8 cellular contexts compared by ENCODE assay signal in the genomic region with DNA sequence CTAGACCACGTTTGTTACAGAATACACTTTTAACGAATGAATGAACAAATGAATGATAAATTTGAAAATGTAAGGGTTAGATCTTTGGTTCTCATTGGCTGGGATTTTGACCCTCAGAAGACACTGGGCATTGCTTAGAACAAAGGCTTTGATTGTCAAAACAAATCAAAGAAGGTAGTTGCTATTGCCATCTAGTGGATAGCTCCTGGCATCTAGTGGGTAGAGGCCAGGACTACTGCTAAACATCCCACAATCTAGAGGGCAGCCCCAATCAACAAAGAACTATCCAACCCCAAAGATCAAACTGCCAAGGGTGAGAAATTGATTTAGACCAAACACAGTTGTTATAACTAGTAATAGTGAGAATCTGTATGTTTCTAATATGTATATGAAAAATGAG.
DNase-seq lines count a peak whose midpoint lies in the region; ATAC-seq and TF ChIP-seq lines count a peak whose summit lies in the region.

No MANE protein-coding gene starts in this region.

- H3F3A ChIP-seq in SU-DHL-6 (ENCODE audit: insufficient read depth), result no peaks in the 10 kb centered on the region

- H3K27me3 ChIP-seq in SU-DHL-6 (ENCODE audit: low read length) (no peaks in the 10 kb centered on the region), esophagus squamous epithelium (no peaks in the 10 kb centered on the region)

- in situ Hi-C loops in Caki2 (cut with HindIII; ENCODE audit: low pct_unique_long_range_greater_than_20kb, low sequenced_read_pairs), result no loop called here

- H3K9ac ChIP-seq in SU-DHL-6 (ENCODE audit: low read length), result no peak overlapping the region

- no peaks in the 10 kb centered on the region for H3K79me2 ChIP-seq in SU-DHL-6 (ENCODE audit: insufficient read depth, low read length)

- H3K9me2 ChIP-seq in SU-DHL-6 (replicated peaks; ENCODE audit: insufficient read depth, low read length), result no peaks in the 10 kb centered on the region

- no peak overlapping the region for H3K27ac ChIP-seq in SU-DHL-6 (ENCODE audit: low read depth, low read length)
- no peak overlapping the region for H3K27ac ChIP-seq in esophagus squamous epithelium

- H4K20me1 ChIP-seq in SU-DHL-6 (ENCODE audit: low read depth, low read length), result no peaks in the 10 kb centered on the region

- ATAC-seq in GM19372 (IDR thresholded peaks at IDR 0.05; ENCODE audit: low read depth, unreplicated experiment) (peak; percentile 91), HG03442 (IDR thresholded peaks at IDR 0.05; ENCODE audit: unreplicated experiment) (peak; percentile 95), mucosa of descending colon (no peak)

- H3K36me3 ChIP-seq in SU-DHL-6 (ENCODE audit: low read length) (no peaks in the 10 kb centered on the region), esophagus squamous epithelium (no peaks in the 10 kb centered on the region), mucosa of descending colon (ENCODE audit: low read depth) (no peaks in the 10 kb centered on the region)

- TF ChIP-seq POLR2A in esophagus squamous epithelium (IDR thresholded peaks at IDR 0.05), result no peak

- 8 to 18% methylated on average over 2 of the region's 2 CpGs for WGBS in esophagus squamous epithelium, 2 donors

- H3K9me3 ChIP-seq in SU-DHL-6 (ENCODE audit: insufficient read depth, low read length) (no peaks in the 10 kb centered on the region), esophagus squamous epithelium (no peaks in the 10 kb centered on the region), mucosa of descending colon (no peaks in the 10 kb centered on the region)

- H2AFZ ChIP-seq in SU-DHL-6 (ENCODE audit: low read depth, low read length, severe bottlenecking), result peak overlapping the region; percentile 81

- H3K4me1 ChIP-seq in esophagus squamous epithelium (no peaks in the 10 kb centered on the region), mucosa of descending colon (ENCODE audit: low read depth) (no peaks in the 10 kb centered on the region)

- DNase-seq in Caki2 (ENCODE audit: low read depth) (peak; percentile 19), pons (ENCODE audit: low spot score) (peak; percentile 61), cerebellar nuclear complex (lab: John Stamatoyannopoulos, UW) (no peak), esophagus squamous epithelium (lab: John Stamatoyannopoulos, UW) (no peak), mucosa of descending colon (no peak)

- intact Hi-C loops in esophagus squamous epithelium (cut with DNase I) (no loop called here), mucosa of descending colon (cut with DNase I, micrococcal nuclease) (no loop called here)

- peak; percentile 71 for TF ChIP-seq CTCF in SU-DHL-6 (IDR thresholded peaks at IDR 0.05; ENCODE audit: insufficient read depth, low read length, poor library complexity, severe bottlenecking)
- TF ChIP-seq CTCF in esophagus squamous epithelium (IDR thresholded peaks at IDR 0.05), result no peak
- no peak for TF ChIP-seq CTCF in mucosa of descending colon (IDR thresholded peaks at IDR 0.05)

- H3K4me3 ChIP-seq in SU-DHL-6 (ENCODE audit: insufficient read depth, low read length, poor library complexity, severe bottlenecking) (no peak overlapping the region), esophagus squamous epithelium (no peak overlapping the region), mucosa of descending colon (no peak overlapping the region)

- H3K4me2 ChIP-seq in SU-DHL-6 (ENCODE audit: low read depth, low read length, poor library complexity, severe bottlenecking), result peak overlapping the region; percentile 10

Comparison
In these comparisons a context has a peak if more than half of its experiments do, and no peak if none do; other contexts are left out.
1. DNase-seq: peak in Caki2 (single experiment) and pons (single experiment); none in cerebellar nuclear complex (0 of 2), esophagus squamous epithelium (single experiment) and mucosa of descending colon (0 of 3).